Comparison of ENCODE assay signal across 24 cellular contexts in genomic region chr17:14923981-14924380, GRCh38.
"Had no signal": no experiment of that assay in that cellular context is flagged by ENCODE, and none has a peak within 500 bp of the region (broad histone marks: within the 10 kb centered on the region; RNA-seq: fewer than 3 reads in every experiment).

No MANE protein-coding gene starts in this region.

- H3K27ac Mint-ChIP-seq: activated CD8-positive, alpha-beta T cell treated with anti-CD3 and anti-CD28 coated beads for 36 hours; activated naive CD4-positive, alpha-beta T cell treated with anti-CD3 and anti-CD28 coated beads, Interleukin-2, amount 50 U/mL, for 72 hours; effector memory CD8-positive, alpha-beta T cell; naive thymus-derived CD4-positive, alpha-beta T cell; stimulated activated naive B cell treated with anti-CD40 and anti-IgM and Interleukin-4, amounts not matched to agents 10 μg/mL and 1 μg/mL and 100 μg/mL, for 72 hours; T-helper 17 cell; WTC11 had no signal

- H3K36me3 ChIP-seq: transverse colon, vagina had no signal

- H3K27me3 ChIP-seq: vagina had no signal

- H3K4me3 ChIP-seq: mucosa of descending colon, transverse colon, vagina had no signal

- ATAC-seq: activated CD8-positive, alpha-beta T cell treated with anti-CD3 and anti-CD28 coated beads for 36 hours; activated naive CD4-positive, alpha-beta T cell treated with anti-CD3 and anti-CD28 coated beads, Interleukin-2, amount 50 U/mL, for 72 hours; effector memory CD8-positive, alpha-beta T cell; left lobe of liver; mucosa of descending colon; naive thymus-derived CD4-positive, alpha-beta T cell; stimulated activated naive B cell treated with anti-CD40 and anti-IgM and Interleukin-4, amounts not matched to agents 10 μg/mL and 1 μg/mL and 100 μg/mL, for 72 hours; T-helper 17 cell; WTC11 had no signal

- H3K27ac ChIP-seq: epithelial cell of prostate, transverse colon, vagina had no signal

- H3K36me3 Mint-ChIP-seq: activated naive CD4-positive, alpha-beta T cell treated with anti-CD3 and anti-CD28 coated beads, Interleukin-2, amount 50 U/mL, for 72 hours; naive thymus-derived CD4-positive, alpha-beta T cell; stimulated activated naive B cell treated with anti-CD40 and anti-IgM and Interleukin-4, amounts not matched to agents 10 μg/mL and 1 μg/mL and 100 μg/mL, for 72 hours had no signal

- H3K4me3 Mint-ChIP-seq: activated CD8-positive, alpha-beta T cell treated with anti-CD3 and anti-CD28 coated beads for 36 hours; effector memory CD8-positive, alpha-beta T cell; naive thymus-derived CD4-positive, alpha-beta T cell; stimulated activated naive B cell treated with anti-CD40 and anti-IgM and Interleukin-4, amounts not matched to agents 10 μg/mL and 1 μg/mL and 100 μg/mL, for 72 hours; T-helper 17 cell; WTC11 had no signal

- DNase-seq: activated CD4-positive, alpha-beta T cell treated with anti-CD3 and anti-CD28 coated beads for 48 hours; activated CD8-positive, alpha-beta memory T cell treated with anti-CD3 and anti-CD28 coated beads, Interleukin-2, amount 50 U/mL, for 4 hours; activated CD8-positive, alpha-beta T cell treated with anti-CD3 and anti-CD28 coated beads for 36 hours; activated effector memory CD4-positive, alpha-beta T cell treated with anti-CD3 and anti-CD28 coated beads, Interleukin-2, amount 50 U/mL, for 16 hours; activated T-cell treated with anti-CD3 and anti-CD28 coated beads, Interleukin-2, amount 50 U/mL, for 48 hours; amniotic stem cell; dermis blood vessel endothelial cell; effector memory CD8-positive, alpha-beta T cell; head of caudate nucleus; mammary epithelial cell; mucosa of descending colon; naive thymus-derived CD4-positive, alpha-beta T cell; stimulated activated CD4-positive, alpha-beta T cell treated with anti-CD3 and anti-CD28 coated beads, Interleukin-4, amount 100 ng/mL, for 1 hour; stimulated activated naive B cell treated with anti-CD40 and anti-IgM and Interleukin-4, amounts not matched to agents 10 μg/mL and 1 μg/mL and 100 μg/mL, for 72 hours; substantia nigra; T-helper 17 cell; transverse colon had no signal

- H3K9me3 ChIP-seq: mucosa of descending colon, transverse colon, vagina had no signal

- H3K4me1 Mint-ChIP-seq: naive thymus-derived CD4-positive, alpha-beta T cell; stimulated activated naive B cell treated with anti-CD40 and anti-IgM and Interleukin-4, amounts not matched to agents 10 μg/mL and 1 μg/mL and 100 μg/mL, for 72 hours; T-helper 17 cell had no signal

- H3K4me1 ChIP-seq: transverse colon, vagina had no signal

- FAIRE-seq: frontal cortex, islet of Langerhans had no signal

- H3K9me3 Mint-ChIP-seq: activated CD8-positive, alpha-beta T cell treated with anti-CD3 and anti-CD28 coated beads for 36 hours; activated naive CD4-positive, alpha-beta T cell treated with anti-CD3 and anti-CD28 coated beads, Interleukin-2, amount 50 U/mL, for 72 hours; effector memory CD8-positive, alpha-beta T cell had no signal
